39 cellular contexts compared by ENCODE assay signal in genomic region chr19:56811480-56811879, GRCh38. TPM values are rescaled to one million over a fixed set of nuclear protein-coding genes. Genes with fewer than 3 reads are reported as not detected.
"Had no signal": no experiment of that assay in that cellular context is flagged by ENCODE, and none has a peak within 500 bp of the region (broad histone marks: within the 10 kb centered on the region; RNA-seq: fewer than 3 reads in every experiment).

No MANE protein-coding gene starts in this region.

- DNase-seq: Karpas-422, Kasumi-1, MG63, MM.1S, MV-4-11, NCI-H1048, NCI-H1092, NCI-H1092 treated with DMSO at 0.1 percent for 48 hours, NCI-H1105, NCI-H1105 treated with DMSO at 0.1 percent for 48 hours, NCI-H1417, NCI-H1417 treated with DMSO at 0.1 percent for 48 hours, NCI-H1436, NCI-H1436 treated with DMSO at 0.1 percent for 48 hours, NCI-H146, NCI-H1694, NCI-H1694 treated with DMSO at 0.1 percent for 48 hours, NCI-H187, NCI-H187 treated with DMSO at 0.1 percent for 48 hours, NCI-H1930, NCI-H2029, NCI-H2081, NCI-H2081 treated with DMSO at 0.1 percent for 48 hours, NCI-H2107, NCI-H2171, NCI-H2171 treated with DMSO at 0.1 percent for 48 hours, NCI-H2227 treated with DMSO at 0.1 percent for 48 hours, NCI-H226, NCI-H345, NCI-H446, NCI-H446 treated with DMSO at 0.1 percent for 48 hours, NCI-H510A, NCI-H510A treated with DMSO at 0.1 percent for 48 hours, NCI-H524 had no signal

- H3K4me2 ChIP-seq: KMS-11 had no signal

- H3K9me3 ChIP-seq: MG63 had no signal

- H3K4me3 ChIP-seq: MG63 had no signal

- H3K36me3 ChIP-seq: MG63 had no signal

- H3K27ac ChIP-seq: KMS-11 had no signal

- H3K9ac ChIP-seq: KMS-11 had no signal

- H3K27me3 ChIP-seq: MG63 had no signal

RNA-seq across cellular contexts. Expression of gene PEG3, which starts 29.0 kb away (rescaled TPM):
- total RNA-seq: LHCN-M2, MCF 10A had no signal

RNA-seq across cellular contexts. Expression of gene ZIM2, which starts 29.0 kb away (rescaled TPM):
- total RNA-seq: LHCN-M2, M059J, MCF 10A, NCI-H460 had no signal
